Comparison of ENCODE assay signal across 16 cellular contexts in the genomic region with DNA sequence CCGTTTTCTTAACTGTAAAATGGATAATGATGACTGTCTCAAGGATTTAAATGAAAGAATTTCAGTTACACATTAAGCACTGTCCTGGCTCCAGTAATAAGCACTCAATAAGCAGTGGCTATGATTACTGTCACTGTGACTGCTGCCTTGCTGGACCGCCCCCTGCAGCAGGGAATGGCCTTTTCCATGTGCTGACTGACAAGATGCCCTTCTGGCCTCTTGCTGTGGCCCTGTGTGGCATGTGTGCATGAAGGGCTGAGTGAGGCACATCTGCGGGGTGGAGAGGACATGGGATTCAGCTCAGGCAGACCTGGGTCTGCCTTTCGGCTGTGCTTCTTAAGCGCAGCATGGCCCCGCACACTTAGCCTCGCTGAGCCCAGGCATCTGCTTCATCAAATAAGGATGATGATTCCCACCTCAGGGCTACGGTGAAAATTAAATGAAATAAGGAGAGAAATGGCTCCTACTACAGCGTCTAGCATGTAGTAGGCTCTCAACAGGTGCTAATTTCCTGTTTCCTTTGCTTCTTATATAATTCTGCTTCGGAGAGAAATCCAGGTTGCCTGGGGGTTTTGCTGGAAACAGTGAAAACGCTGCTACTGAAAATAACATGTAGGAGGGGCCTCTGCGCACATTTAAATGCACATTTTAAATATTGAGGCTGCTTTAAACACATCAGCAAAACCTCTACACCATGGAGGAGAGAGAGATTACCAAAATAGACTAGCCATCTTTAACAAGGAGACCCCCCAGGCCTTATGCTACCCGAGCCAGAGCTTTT.
"Had no signal": no experiment of that assay in that cellular context is flagged by ENCODE, and none has a peak within 500 bp of the region (broad histone marks: within the 10 kb centered on the region; RNA-seq: fewer than 3 reads in every experiment).

No MANE protein-coding gene starts in this region.

- H3K27me3 ChIP-seq: adrenal gland, left lung, pancreas, transverse colon, vagina had no signal

- ATAC-seq: left lung, pancreas had no signal

- H3K36me3 ChIP-seq: adrenal gland, pancreas, transverse colon, WERI-Rb-1 had no signal

- H3K27ac ChIP-seq: adrenal gland, left lung, pancreas, transverse colon, vagina, WERI-Rb-1 had no signal

- H3K9me3 Mint-ChIP-seq: activated naive CD4-positive, alpha-beta T cell treated with anti-CD3 and anti-CD28 coated beads, Interleukin-2, amount 50 U/mL, for 24 hours had no signal

- H3K27ac Mint-ChIP-seq: activated naive CD4-positive, alpha-beta T cell treated with anti-CD3 and anti-CD28 coated beads, Interleukin-2, amount 50 U/mL, for 24 hours had no signal

- H3K4me1 ChIP-seq: pancreas, transverse colon had no signal

- DNase-seq: activated CD4-positive, alpha-beta T cell treated with anti-CD3 and anti-CD28 coated beads, Interleukin-2, amount 50 U/mL, for 4 hours; activated gamma-delta T cell; foreskin melanocyte; hypothalamus; kidney; left lung; pancreas; stimulated activated CD8-positive, alpha-beta memory T cell treated with anti-CD3 and anti-CD28 coated beads, Interleukin-4, amount 100 ng/mL, for 48 hours; stimulated activated naive CD4-positive, alpha-beta T cell; SW 1271; T-helper 2 cell; transverse colon; WERI-Rb-1 had no signal

- H3K27me3 Mint-ChIP-seq: activated naive CD4-positive, alpha-beta T cell treated with anti-CD3 and anti-CD28 coated beads, Interleukin-2, amount 50 U/mL, for 24 hours had no signal

- H3K9me3 ChIP-seq: adrenal gland, left lung, pancreas, transverse colon, vagina had no signal

- H3K4me3 ChIP-seq: adrenal gland, left lung, pancreas, transverse colon, vagina had no signal

- H3K4me3 Mint-ChIP-seq: activated naive CD4-positive, alpha-beta T cell treated with anti-CD3 and anti-CD28 coated beads, Interleukin-2, amount 50 U/mL, for 24 hours had no signal
